In the genomic region with DNA sequence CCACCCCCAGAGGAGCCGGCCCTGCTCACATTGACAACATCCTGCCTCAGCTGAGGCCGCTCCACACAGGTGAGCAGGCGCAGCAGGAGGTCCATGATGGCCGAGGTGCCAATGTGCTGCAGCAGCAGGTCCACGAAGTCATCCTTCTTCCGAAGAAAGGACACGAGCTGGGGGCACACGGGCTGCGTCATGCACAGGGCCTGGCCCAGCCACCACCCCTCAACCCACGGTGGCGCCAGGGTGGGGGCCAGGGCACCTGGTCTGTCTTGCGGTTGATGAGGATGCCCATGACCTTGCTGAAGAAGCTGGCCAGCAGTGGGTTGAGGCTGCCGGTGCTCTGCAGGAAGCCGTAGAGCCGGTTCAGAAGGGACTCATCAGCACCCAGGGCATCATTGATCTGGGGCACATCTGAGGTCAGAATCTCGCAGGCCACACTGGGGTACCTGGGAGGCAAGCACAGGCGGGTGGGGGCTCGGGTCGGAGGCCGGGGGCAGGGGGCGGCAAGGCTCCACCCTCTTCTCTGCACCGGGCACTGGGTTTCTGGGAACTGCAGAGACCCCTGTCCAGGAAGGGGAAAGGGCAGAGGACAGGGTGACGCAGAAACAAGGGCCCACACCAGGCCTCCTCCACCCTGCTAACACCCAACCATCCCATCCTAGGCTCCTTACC, we compare ENCODE assay signal across 34 cellular contexts. TPM values are rescaled to one million over a fixed set of nuclear protein-coding genes. Genes with fewer than 3 reads are reported as not detected.
"Had no signal": no experiment of that assay in that cellular context is flagged by ENCODE, and none has a peak within 500 bp of the region (broad histone marks: within the 10 kb centered on the region; RNA-seq: fewer than 3 reads in every experiment).

No MANE protein-coding gene starts in this region.

- H3K4me3 Mint-ChIP-seq: activated B cell treated with CpG ODN at 0.5 μM for 24 hours; activated CD4-positive, alpha-beta memory T cell treated with anti-CD3 and anti-CD28 coated beads for 36 hours; activated naive CD4-positive, alpha-beta T cell treated with anti-CD3 and anti-CD28 coated beads for 36 hours; activated T-cell treated with anti-CD3 and anti-CD28 coated beads, Interleukin-2, amount 50 U/mL, for 4 hours; activated T-helper 1 cell treated with anti-CD3 and anti-CD28 coated beads, Interleukin-12 subunit alpha, Interleukin-12 subunit beta, Interleukin-2, Interleukin-4 antibody, amounts not matched to agents 30 ng/mL and 10 ng/mL and 1 ng/mL, durations not matched to agents 14 hours and 24 hours and 36 hours had no signal

- ATAC-seq: activated naive CD4-positive, alpha-beta T cell treated with anti-CD3 and anti-CD28 coated beads, Interleukin-2, amount 50 U/mL, for 72 hours; activated T-cell treated with anti-CD3 and anti-CD28 coated beads, Interleukin-2, amount 50 U/mL, for 4 hours; body of pancreas; PC-3 had no signal

- H3K4me3 ChIP-seq: adrenal gland, body of pancreas, breast epithelium, MG63, Peyer's patch had no signal

- H3K27me3 ChIP-seq: adrenal gland, body of pancreas, breast epithelium, MG63, Peyer's patch had no signal

- H3K27ac Mint-ChIP-seq: activated B cell treated with CpG ODN at 0.5 μM for 24 hours; activated CD4-positive, alpha-beta memory T cell treated with anti-CD3 and anti-CD28 coated beads for 36 hours; activated naive CD4-positive, alpha-beta T cell treated with anti-CD3 and anti-CD28 coated beads for 36 hours; activated T-helper 1 cell treated with anti-CD3 and anti-CD28 coated beads, Interleukin-12 subunit alpha, Interleukin-12 subunit beta, Interleukin-2, Interleukin-4 antibody, amounts not matched to agents 30 ng/mL and 10 ng/mL and 1 ng/mL, durations not matched to agents 14 hours and 24 hours and 36 hours had no signal

- H3K27me3 Mint-ChIP-seq: activated B cell treated with CpG ODN at 0.5 μM for 24 hours; activated CD4-positive, alpha-beta memory T cell treated with anti-CD3 and anti-CD28 coated beads for 36 hours had no signal

- H3K4me1 ChIP-seq: body of pancreas had no signal

- H3K9me3 Mint-ChIP-seq: activated B cell treated with CpG ODN at 0.5 μM for 24 hours; activated CD4-positive, alpha-beta memory T cell treated with anti-CD3 and anti-CD28 coated beads for 36 hours; activated naive CD4-positive, alpha-beta T cell treated with anti-CD3 and anti-CD28 coated beads for 36 hours; activated naive CD4-positive, alpha-beta T cell treated with anti-CD3 and anti-CD28 coated beads, Interleukin-2, amount 50 U/mL, for 72 hours; activated T-cell treated with anti-CD3 and anti-CD28 coated beads, Interleukin-2, amount 50 U/mL, for 4 hours; activated T-helper 1 cell treated with anti-CD3 and anti-CD28 coated beads, Interleukin-12 subunit alpha, Interleukin-12 subunit beta, Interleukin-2, Interleukin-4 antibody, amounts not matched to agents 30 ng/mL and 10 ng/mL and 1 ng/mL, durations not matched to agents 14 hours and 24 hours and 36 hours had no signal

- DNase-seq: activated B cell treated with CpG ODN at 0.5 μM for 24 hours; activated CD4-positive, alpha-beta memory T cell treated with anti-CD3 and anti-CD28 coated beads for 36 hours; activated CD4-positive, alpha-beta T cell treated with anti-CD3 and anti-CD28 coated beads for 4 hours; activated CD4-positive, alpha-beta T cell treated with anti-CD3 and anti-CD28 coated beads, Interleukin-2, amount 50 U/mL, for 1 hour; activated CD4-positive, CD25-positive, alpha-beta regulatory T cell treated with anti-CD3 and anti-CD28 coated beads, Interleukin-2, amount 50 U/mL, for 72 hours; activated CD8-positive, alpha-beta memory T cell treated with anti-CD3 and anti-CD28 coated beads, Interleukin-2, amount 50 U/mL, for 4 hours; activated gamma-delta T cell treated with Interleukin-2 at 50 U/mL for 16 hours; activated naive CD4-positive, alpha-beta T cell treated with anti-CD3 and anti-CD28 coated beads for 36 hours; activated T-cell treated with anti-CD3 and anti-CD28 coated beads for 4 hours; activated T-cell treated with anti-CD3 and anti-CD28 coated beads, Interleukin-2, amount 50 U/mL, for 4 hours; adrenal gland; body of pancreas; Kasumi-1; MG63; NCI-H1048; NCI-H1105 treated with DMSO at 0.1 percent for 48 hours; NCI-H1436; NCI-H1694; NCI-H1930; NCI-H2081 treated with DMSO at 0.1 percent for 48 hours; NCI-H226; NCI-H446 treated with DMSO at 0.1 percent for 48 hours; NCI-H524 treated with DMSO at 0.1 percent for 48 hours; PC-3; Right ventricle myocardium superior; SW 1271; T-helper 1 cell; T-helper 2 cell; T-helper 9 cell had no signal

- H3K27ac ChIP-seq: adrenal gland, body of pancreas, breast epithelium, Peyer's patch, VCaP had no signal

- H3K9me3 ChIP-seq: adrenal gland, body of pancreas, breast epithelium, MG63, Peyer's patch had no signal

RNA-seq across cellular contexts. Expression of a gene that starts 36.1 kb away (rescaled TPM):
- total RNA-seq: activated B cell treated with CpG ODN at 0.5 μM for 24 hours; activated CD4-positive, alpha-beta memory T cell treated with anti-CD3 and anti-CD28 coated beads for 36 hours; activated naive CD4-positive, alpha-beta T cell treated with anti-CD3 and anti-CD28 coated beads for 36 hours had no signal
